Comparison of ENCODE assay signal across 1 cellular context in the genomic region with DNA sequence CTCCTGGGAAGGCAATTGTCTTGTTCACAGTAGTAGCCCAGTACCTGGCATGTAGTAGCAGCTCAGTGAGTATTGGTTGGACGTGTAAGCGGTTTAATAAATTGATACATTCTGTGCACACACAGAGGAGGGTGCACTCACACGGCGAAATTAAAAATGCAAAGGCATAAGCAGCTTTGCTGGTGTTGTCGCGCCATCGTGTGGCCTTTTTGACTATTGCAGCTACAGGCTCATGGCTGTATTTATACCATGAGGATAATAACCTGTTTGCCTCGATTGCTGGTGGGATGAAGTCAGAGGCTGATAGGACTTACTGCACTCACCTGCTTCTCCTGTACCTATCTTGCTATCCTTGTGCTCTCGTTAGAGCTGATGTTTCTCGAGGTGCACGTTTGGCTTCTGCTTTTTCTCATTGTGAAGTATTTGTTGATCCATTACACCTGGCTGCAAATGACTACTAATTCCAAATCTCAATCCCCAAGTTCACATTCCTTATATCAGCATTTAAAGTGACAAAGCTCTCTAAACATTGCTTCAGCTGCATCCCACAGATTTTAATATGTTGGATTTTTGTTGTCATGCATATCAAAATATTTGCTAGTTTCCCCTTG.
TF ChIP-seq lines count a peak whose summit lies in the region.

No MANE protein-coding gene starts in this region.

TF ChIP-seq in GM23338, 12 proteins besides CTCF, POLR2A, EP300 and RAD21 (continued from another document):
- TF ChIP-seq, protein P1, sequence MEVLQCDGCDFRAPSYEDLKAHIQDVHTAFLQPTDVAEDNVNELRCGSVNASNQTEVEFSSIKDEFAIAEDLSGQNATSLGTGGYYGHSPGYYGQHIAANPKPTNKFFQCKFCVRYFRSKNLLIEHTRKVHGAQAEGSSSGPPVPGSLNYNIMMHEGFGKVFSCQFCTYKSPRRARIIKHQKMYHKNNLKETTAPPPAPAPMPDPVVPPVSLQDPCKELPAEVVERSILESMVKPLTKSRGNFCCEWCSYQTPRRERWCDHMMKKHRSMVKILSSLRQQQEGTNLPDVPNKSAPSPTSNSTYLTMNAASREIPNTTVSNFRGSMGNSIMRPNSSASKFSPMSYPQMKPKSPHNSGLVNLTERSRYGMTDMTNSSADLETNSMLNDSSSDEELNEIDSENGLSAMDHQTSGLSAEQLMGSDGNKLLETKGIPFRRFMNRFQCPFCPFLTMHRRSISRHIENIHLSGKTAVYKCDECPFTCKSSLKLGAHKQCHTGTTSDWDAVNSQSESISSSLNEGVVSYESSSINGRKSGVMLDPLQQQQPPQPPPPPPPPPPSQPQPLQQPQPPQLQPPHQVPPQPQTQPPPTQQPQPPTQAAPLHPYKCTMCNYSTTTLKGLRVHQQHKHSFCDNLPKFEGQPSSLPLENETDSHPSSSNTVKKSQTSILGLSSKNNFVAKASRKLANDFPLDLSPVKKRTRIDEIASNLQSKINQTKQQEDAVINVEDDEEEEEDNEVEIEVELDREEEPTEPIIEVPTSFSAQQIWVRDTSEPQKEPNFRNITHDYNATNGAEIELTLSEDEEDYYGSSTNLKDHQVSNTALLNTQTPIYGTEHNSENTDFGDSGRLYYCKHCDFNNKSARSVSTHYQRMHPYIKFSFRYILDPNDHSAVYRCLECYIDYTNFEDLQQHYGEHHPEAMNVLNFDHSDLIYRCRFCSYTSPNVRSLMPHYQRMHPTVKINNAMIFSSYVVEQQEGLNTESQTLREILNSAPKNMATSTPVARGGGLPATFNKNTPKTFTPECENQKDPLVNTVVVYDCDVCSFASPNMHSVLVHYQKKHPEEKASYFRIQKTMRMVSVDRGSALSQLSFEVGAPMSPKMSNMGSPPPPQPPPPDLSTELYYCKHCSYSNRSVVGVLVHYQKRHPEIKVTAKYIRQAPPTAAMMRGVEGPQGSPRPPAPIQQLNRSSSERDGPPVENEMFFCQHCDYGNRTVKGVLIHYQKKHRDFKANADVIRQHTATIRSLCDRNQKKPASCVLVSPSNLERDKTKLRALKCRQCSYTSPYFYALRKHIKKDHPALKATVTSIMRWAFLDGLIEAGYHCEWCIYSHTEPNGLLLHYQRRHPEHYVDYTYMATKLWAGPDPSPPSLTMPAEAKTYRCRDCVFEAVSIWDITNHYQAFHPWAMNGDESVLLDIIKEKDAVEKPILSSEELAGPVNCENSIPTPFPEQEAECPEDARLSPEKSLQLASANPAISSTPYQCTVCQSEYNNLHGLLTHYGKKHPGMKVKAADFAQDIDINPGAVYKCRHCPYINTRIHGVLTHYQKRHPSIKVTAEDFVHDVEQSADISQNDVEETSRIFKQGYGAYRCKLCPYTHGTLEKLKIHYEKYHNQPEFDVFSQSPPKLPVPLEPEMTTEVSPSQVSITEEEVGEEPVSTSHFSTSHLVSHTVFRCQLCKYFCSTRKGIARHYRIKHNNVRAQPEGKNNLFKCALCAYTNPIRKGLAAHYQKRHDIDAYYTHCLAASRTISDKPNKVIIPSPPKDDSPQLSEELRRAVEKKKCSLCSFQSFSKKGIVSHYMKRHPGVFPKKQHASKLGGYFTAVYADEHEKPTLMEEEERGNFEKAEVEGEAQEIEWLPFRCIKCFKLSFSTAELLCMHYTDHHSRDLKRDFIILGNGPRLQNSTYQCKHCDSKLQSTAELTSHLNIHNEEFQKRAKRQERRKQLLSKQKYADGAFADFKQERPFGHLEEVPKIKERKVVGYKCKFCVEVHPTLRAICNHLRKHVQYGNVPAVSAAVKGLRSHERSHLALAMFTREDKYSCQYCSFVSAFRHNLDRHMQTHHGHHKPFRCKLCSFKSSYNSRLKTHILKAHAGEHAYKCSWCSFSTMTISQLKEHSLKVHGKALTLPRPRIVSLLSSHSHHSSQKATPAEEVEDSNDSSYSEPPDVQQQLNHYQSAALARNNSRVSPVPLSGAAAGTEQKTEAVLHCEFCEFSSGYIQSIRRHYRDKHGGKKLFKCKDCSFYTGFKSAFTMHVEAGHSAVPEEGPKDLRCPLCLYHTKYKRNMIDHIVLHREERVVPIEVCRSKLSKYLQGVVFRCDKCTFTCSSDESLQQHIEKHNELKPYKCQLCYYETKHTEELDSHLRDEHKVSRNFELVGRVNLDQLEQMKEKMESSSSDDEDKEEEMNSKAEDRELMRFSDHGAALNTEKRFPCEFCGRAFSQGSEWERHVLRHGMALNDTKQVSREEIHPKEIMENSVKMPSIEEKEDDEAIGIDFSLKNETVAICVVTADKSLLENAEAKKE (CRISPR knock-in tag; IDR thresholded peaks at IDR 0.05), result no peak
- TF ChIP-seq EZH2 (IDR thresholded peaks at IDR 0.05; ENCODE audit: low read depth, unreplicated experiment) (no peak), STAT1 (IDR thresholded peaks at IDR 0.05; ENCODE audit: unreplicated experiment) (no peak), EZH2phosphoT487 (IDR thresholded peaks at IDR 0.05; ENCODE audit: unreplicated experiment) (no peak)
- TF ChIP-seq, protein P2, sequence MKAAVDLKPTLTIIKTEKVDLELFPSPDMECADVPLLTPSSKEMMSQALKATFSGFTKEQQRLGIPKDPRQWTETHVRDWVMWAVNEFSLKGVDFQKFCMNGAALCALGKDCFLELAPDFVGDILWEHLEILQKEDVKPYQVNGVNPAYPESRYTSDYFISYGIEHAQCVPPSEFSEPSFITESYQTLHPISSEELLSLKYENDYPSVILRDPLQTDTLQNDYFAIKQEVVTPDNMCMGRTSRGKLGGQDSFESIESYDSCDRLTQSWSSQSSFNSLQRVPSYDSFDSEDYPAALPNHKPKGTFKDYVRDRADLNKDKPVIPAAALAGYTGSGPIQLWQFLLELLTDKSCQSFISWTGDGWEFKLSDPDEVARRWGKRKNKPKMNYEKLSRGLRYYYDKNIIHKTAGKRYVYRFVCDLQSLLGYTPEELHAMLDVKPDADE (IDR thresholded peaks at IDR 0.05), result no peak
